Comparison of ENCODE assay signal across 1 cellular context in the genomic region with DNA sequence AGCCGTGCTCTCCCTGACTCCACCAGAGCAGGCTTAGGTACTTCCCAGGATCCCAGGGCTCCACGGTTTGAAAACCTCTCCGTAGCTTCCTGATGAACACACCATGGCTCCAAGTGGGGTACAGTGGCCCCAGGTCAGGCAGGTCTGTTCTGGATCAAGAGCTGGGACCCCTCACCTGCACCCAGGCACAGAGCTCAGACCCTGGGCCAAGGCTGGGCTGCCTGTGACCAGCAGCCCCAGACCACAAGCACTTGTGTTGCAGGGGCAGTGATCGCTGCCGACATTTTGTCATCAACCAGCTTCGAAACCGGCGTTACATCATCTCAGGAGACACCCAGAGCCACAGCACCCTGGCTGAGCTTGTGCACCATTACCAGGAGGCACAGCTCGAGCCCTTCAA.
TF ChIP-seq lines count a peak whose summit lies in the region.

No MANE protein-coding gene starts in this region.

TF ChIP-seq in K562, 482 proteins besides CTCF, POLR2A, EP300 and RAD21:
- TF ChIP-seq CEBPG (CRISPR knock-in tag; IDR thresholded peaks at IDR 0.05) (0 out of 2 replicates have a peak, but pooled peaks have one; percentile 7), CEBPG (tag; conservative IDR thresholded peaks at IDR 0.05 in 1 of 2, IDR thresholded peaks at IDR 0.05 in 1 of 2) (no peak), POLR2AphosphoS5 (IDR thresholded peaks at IDR 0.05; ENCODE audit: control insufficient read depth, insufficient read depth, low read depth, low read length) (no peak), ZNF668 (CRISPR knock-in tag; IDR thresholded peaks at IDR 0.05) (no peak), CBX1 (IDR thresholded peaks at IDR 0.05; ENCODE audit: low read depth) (no peak), ZNF175 (CRISPR knock-in tag; IDR thresholded peaks at IDR 0.05; ENCODE audit: low read depth) (no peak), ZNF707 (CRISPR knock-in tag; conservative IDR thresholded peaks at IDR 0.05) (no peak), GTF2F1 (IDR thresholded peaks at IDR 0.05; ENCODE audit: low read depth, low read length) (no peak), SMARCA5 (IDR thresholded peaks at IDR 0.05) (no peak), HMG20B (CRISPR knock-in tag; IDR thresholded peaks at IDR 0.05) (no peak), PHTF2 (CRISPR knock-in tag; IDR thresholded peaks at IDR 0.05) (no peak)
- TF ChIP-seq, protein P1, sequence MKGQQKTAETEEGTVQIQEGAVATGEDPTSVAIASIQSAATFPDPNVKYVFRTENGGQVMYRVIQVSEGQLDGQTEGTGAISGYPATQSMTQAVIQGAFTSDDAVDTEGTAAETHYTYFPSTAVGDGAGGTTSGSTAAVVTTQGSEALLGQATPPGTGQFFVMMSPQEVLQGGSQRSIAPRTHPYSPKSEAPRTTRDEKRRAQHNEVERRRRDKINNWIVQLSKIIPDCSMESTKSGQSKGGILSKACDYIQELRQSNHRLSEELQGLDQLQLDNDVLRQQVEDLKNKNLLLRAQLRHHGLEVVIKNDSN (CRISPR knock-in tag; IDR thresholded peaks at IDR 0.05), result no peak
- TF ChIP-seq, protein P2, sequence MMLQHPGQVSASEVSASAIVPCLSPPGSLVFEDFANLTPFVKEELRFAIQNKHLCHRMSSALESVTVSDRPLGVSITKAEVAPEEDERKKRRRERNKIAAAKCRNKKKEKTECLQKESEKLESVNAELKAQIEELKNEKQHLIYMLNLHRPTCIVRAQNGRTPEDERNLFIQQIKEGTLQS (IDR thresholded peaks at IDR 0.05), result 0 out of 2 replicates have a peak, but pooled peaks have one; percentile 16
- TF ChIP-seq, protein P2 (CRISPR knock-in tag; conservative IDR thresholded peaks at IDR 0.05), result no peak
- TF ChIP-seq, protein P3, sequence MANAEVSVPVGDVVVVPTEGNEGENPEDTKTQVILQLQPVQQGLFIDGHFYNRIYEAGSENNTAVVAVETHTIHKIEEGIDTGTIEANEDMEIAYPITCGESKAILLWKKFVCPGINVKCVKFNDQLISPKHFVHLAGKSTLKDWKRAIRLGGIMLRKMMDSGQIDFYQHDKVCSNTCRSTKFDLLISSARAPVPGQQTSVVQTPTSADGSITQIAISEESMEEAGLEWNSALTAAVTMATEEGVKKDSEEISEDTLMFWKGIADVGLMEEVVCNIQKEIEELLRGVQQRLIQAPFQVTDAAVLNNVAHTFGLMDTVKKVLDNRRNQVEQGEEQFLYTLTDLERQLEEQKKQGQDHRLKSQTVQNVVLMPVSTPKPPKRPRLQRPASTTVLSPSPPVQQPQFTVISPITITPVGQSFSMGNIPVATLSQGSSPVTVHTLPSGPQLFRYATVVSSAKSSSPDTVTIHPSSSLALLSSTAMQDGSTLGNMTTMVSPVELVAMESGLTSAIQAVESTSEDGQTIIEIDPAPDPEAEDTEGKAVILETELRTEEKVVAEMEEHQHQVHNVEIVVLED (CRISPR knock-in tag; IDR thresholded peaks at IDR 0.05), result no peak
TF ChIP-seq in K562: peak in this region for 2.
